In genomic region chr3:43737001-43737440, GRCh38 we compare ENCODE assay signal across 17 cellular contexts. TPM values are rescaled to one million over a fixed set of nuclear protein-coding genes. Genes with fewer than 3 reads are reported as not detected.
DNase-seq lines count a peak whose midpoint lies in the region; ATAC-seq, FAIRE-seq and TF ChIP-seq lines count a peak whose summit lies in the region.
"Had no signal": no experiment of that assay in that cellular context is flagged by ENCODE, and none has a peak within 500 bp of the region (broad histone marks: within the 10 kb centered on the region; RNA-seq: fewer than 3 reads in every experiment).

No MANE protein-coding gene starts in this region.

- H3K4ac ChIP-seq in IMR-90 (ENCODE audit: low read depth, low read length) = peak overlapping the region; percentile 78

- H3K27ac ChIP-seq in IMR-90 (ENCODE audit: insufficient read depth, low read length) (peak overlapping the region; percentile 94), small intestine (ENCODE audit: low read depth in 1 of 2, low read length in 1 of 2) (peak overlapping the region; percentile 36 to 82)

- H3K27me3 ChIP-seq in IMR-90 (ENCODE audit: control insufficient read depth, insufficient read depth, low read length) (no peaks in the 10 kb centered on the region), small intestine (ENCODE audit: control insufficient read depth in 2 of 2, insufficient read depth in 2 of 2, low read length in 2 of 2) (no peaks in the 10 kb centered on the region)

- no peaks in the 10 kb centered on the region for H3K9me3 Mint-ChIP-seq in Calu3 (ENCODE audit: low read depth, unreplicated experiment)
- H3K9me3 Mint-ChIP-seq: activated naive CD4-positive, alpha-beta T cell treated with anti-CD3 and anti-CD28 coated beads, Interleukin-2, amount 50 U/mL, for 24 hours; CD14-positive monocyte; naive thymus-derived CD4-positive, alpha-beta T cell had no signal

- no peak for TF ChIP-seq RAD21 in IMR-90 (IDR thresholded peaks at IDR 0.05; ENCODE audit: low read length)

- H3K9ac ChIP-seq in IMR-90 (ENCODE audit: low read depth, low read length) = no peak overlapping the region

- H3K4me1 ChIP-seq in IMR-90 (ENCODE audit: control insufficient read depth, insufficient read depth, low read length) (peaks cover 35% of the 10 kb centered on the region), small intestine (ENCODE audit: control insufficient read depth in 2 of 2, insufficient read depth in 1 of 2, low read depth in 1 of 2, low read length in 1 of 2) (peaks cover 0 to 6% of the 10 kb centered on the region in 2 donors)

- peak overlapping the region; percentile 68; the same call in 2 of the 3 replicates for H2BK15ac ChIP-seq in IMR-90 (ENCODE audit: low read depth, low read length)

- H3K4me2 ChIP-seq in IMR-90 (ENCODE audit: low read depth, low read length) = peak overlapping the region; percentile 14; the same call in 1 of the 2 replicates
- H3K4me2 ChIP-seq: smooth muscle cell had no signal

- no peak overlapping the region for H3K4me3 Mint-ChIP-seq in Calu3 (ENCODE audit: low read depth, unreplicated experiment)
- H3K4me3 Mint-ChIP-seq: activated naive CD4-positive, alpha-beta T cell treated with anti-CD3 and anti-CD28 coated beads, Interleukin-2, amount 50 U/mL, for 24 hours; CD14-positive monocyte; naive thymus-derived CD4-positive, alpha-beta T cell had no signal

- H3K4me1 Mint-ChIP-seq in Calu3 (ENCODE audit: low read depth, unreplicated experiment) = no peaks in the 10 kb centered on the region
- H3K4me1 Mint-ChIP-seq: activated naive CD4-positive, alpha-beta T cell treated with anti-CD3 and anti-CD28 coated beads, Interleukin-2, amount 50 U/mL, for 24 hours; CD14-positive monocyte; naive thymus-derived CD4-positive, alpha-beta T cell had no signal

- BruUV-seq in Calu3 (replicated peaks; lab: Mats Ljungman, UMichigan) = no TSS peak
- no TSS peak for BruUV-seq in IMR-90 (replicated peaks; lab: Mats Ljungman, UMichigan)

- peak overlapping the region; percentile 24 to 76; a peak in 3 of 4 replicates for H4K8ac ChIP-seq in IMR-90 (ENCODE audit: low read depth in 2 of 2, low read length in 2 of 2)

- dilution Hi-C loops in IMR-90 (cut with HindIII; ENCODE audit: low sequenced_read_pairs, unreplicated experiment) = no loop called here

- FAIRE-seq in small intestine (lab: Jason Lieb, UNC) = no peak
- FAIRE-seq: GM18507, kidney had no signal

- H4K91ac ChIP-seq in IMR-90 (ENCODE audit: insufficient read depth, low read depth, low read length) = peak overlapping the region; percentile 88

- 0 out of 2 replicates have a peak overlapping the region, but pooled peaks have one; percentile 49 for H3K23ac ChIP-seq in IMR-90 (ENCODE audit: low read depth, low read length)

- POLR2A ChIA-PET in IMR-90 (lab: Charles Lee; ENCODE audit: unreplicated experiment) = no interaction called here

- H3K4me3 ChIP-seq in IMR-90 (ENCODE audit: insufficient read depth, low read depth, low read length) = no peak overlapping the region
- no peak overlapping the region for H3K4me3 ChIP-seq in small intestine (ENCODE audit: low read depth in 1 of 2, low read length in 2 of 2)
- H3K4me3 ChIP-seq: smooth muscle cell had no signal

- H3K27ac Mint-ChIP-seq in Calu3 (ENCODE audit: unreplicated experiment) = peak overlapping the region; percentile 47
- H3K27ac Mint-ChIP-seq: activated naive CD4-positive, alpha-beta T cell treated with anti-CD3 and anti-CD28 coated beads, Interleukin-2, amount 50 U/mL, for 24 hours; naive thymus-derived CD4-positive, alpha-beta T cell had no signal

- peak overlapping the region; percentile 14 for H4K5ac ChIP-seq in IMR-90 (ENCODE audit: low read depth, low read length)

- no peaks in the 10 kb centered on the region for H4K20me1 ChIP-seq in IMR-90 (ENCODE audit: insufficient read depth, low read length)

- H2AK5ac ChIP-seq in IMR-90 (ENCODE audit: low read depth, low read length) = peak overlapping the region; percentile 62; the same call in 1 of the 2 replicates

- 0 out of 4 replicates have a peak, but pooled peaks cover 0 to 6% of the 10 kb centered on the region in 2 experiments for H3K79me1 ChIP-seq in IMR-90 (ENCODE audit: low read depth in 1 of 2, low read length in 2 of 2)

- intact Hi-C loops in Calu3 (cut with micrococcal nuclease; ENCODE audit: unreplicated experiment) = no loop called here
- intact Hi-C loops in IMR-90 (cut with micrococcal nuclease) = no loop called here

- H2BK20ac ChIP-seq in IMR-90 (ENCODE audit: low read depth, low read length) = peak overlapping the region; percentile 82

- no peak for DNase-seq in Calu3
- no peak for DNase-seq in IMR-90
- peak; percentile 60 for DNase-seq in islet precursor cell
- peak; percentile 89 for DNase-seq in small intestine
- no peak for DNase-seq in G401 (ENCODE audit: low spot score)
- DNase-seq in HuH-7.5 (ENCODE audit: low spot score) = no peak
- DNase-seq: cortex of kidney; Kasumi-1; kidney; naive thymus-derived CD4-positive, alpha-beta T cell; NCI-H187 treated with DMSO at 0.1 percent for 48 hours; stimulated activated CD4-positive, alpha-beta T cell treated with anti-CD3 and anti-CD28 coated beads, Interleukin-2, amount 100 ng/mL, for 24 hours had no signal

- peak overlapping the region; percentile 85 for H2BK120ac ChIP-seq in IMR-90 (ENCODE audit: low read depth, low read length)

- peak overlapping the region; percentile 5; the same call in 1 of the 2 replicates for H3K56ac ChIP-seq in IMR-90 (ENCODE audit: extremely low read depth, insufficient read depth, low read length)

- peak overlapping the region; percentile 68 for H2AFZ ChIP-seq in IMR-90 (replicated peaks; ENCODE audit: low read length, poor library complexity)

- H3K14ac ChIP-seq in IMR-90 (replicated peaks; ENCODE audit: low read depth, low read length) = peak overlapping the region; percentile 80

- CTCF ChIA-PET in Calu3 (lab: Charles Lee) (no interaction called here), IMR-90 (lab: Yijun Ruan, JAX) (interaction anchor here (0.6 to 0.8 kb wide), 2 partner anchors 134 to 184 kb away, joined by 3 read pairs; no protein-coding TSS in a partner anchor)

- no CpG with 5 or more reads among the region's 4 CpGs for WGBS in IMR-90 (ENCODE audit: extremely low coverage in 2 of 2, insufficient read length in 1 of 2), 2 experiments
- WGBS in small intestine, 3 donors = 9 to 45% (median 38%) methylated on average over 4 of the region's 4 CpGs

- TF ChIP-seq CTCF in Calu3 (IDR thresholded peaks at IDR 0.05; ENCODE audit: unreplicated experiment) = no peak
- no peak for TF ChIP-seq CTCF in IMR-90 (conservative IDR thresholded peaks at IDR 0.05; ENCODE audit: low read depth, low read length)

- no peaks in the 10 kb centered on the region for H3K27me3 Mint-ChIP-seq in Calu3 (ENCODE audit: unreplicated experiment)
- H3K27me3 Mint-ChIP-seq: activated naive CD4-positive, alpha-beta T cell treated with anti-CD3 and anti-CD28 coated beads, Interleukin-2, amount 50 U/mL, for 24 hours; naive thymus-derived CD4-positive, alpha-beta T cell had no signal

- H3K9me3 ChIP-seq in IMR-90 (ENCODE audit: control insufficient read depth, insufficient read depth, low read length) (no peaks in the 10 kb centered on the region; the same call in 1 of the 2 replicates), small intestine (ENCODE audit: control insufficient read depth, low read depth) (no peaks in the 10 kb centered on the region)

- H3K36me3 ChIP-seq in IMR-90 (ENCODE audit: control insufficient read depth, insufficient read depth, low read length) (peaks cover 7% of the 10 kb centered on the region; the same call in 1 of the 2 replicates), small intestine (ENCODE audit: control insufficient read depth in 2 of 2, insufficient read depth in 2 of 2, low read length in 2 of 2) (peaks cover 0 to 3% of the 10 kb centered on the region in 2 donors)

- no peaks in the 10 kb centered on the region for H3K36me3 Mint-ChIP-seq in Calu3 (ENCODE audit: insufficient read depth, unreplicated experiment)

- H3K9me1 ChIP-seq in IMR-90 (ENCODE audit: insufficient read depth, low read length) = peaks cover 29% of the 10 kb centered on the region

- peak overlapping the region; percentile 44 for H2AK9ac ChIP-seq in IMR-90 (replicated peaks; ENCODE audit: low read depth, low read length, poor library complexity)

- peak overlapping the region; percentile 35 for H3K18ac ChIP-seq in IMR-90 (ENCODE audit: low read depth, low read length)

- in situ Hi-C loops in IMR-90 (cut with MboI; ENCODE audit: low sequenced_read_pairs) (no loop called here), G401 (cut with HindIII; ENCODE audit: low sequenced_read_pairs) (no loop called here)

- no peak for TF ChIP-seq POLR2A in IMR-90 (IDR thresholded peaks at IDR 0.05; ENCODE audit: low read depth, low read length)

- peak overlapping the region; percentile 74 for H2BK5ac ChIP-seq in IMR-90 (ENCODE audit: low read depth, low read length, poor library complexity, severe bottlenecking)

- ATAC-seq in IMR-90 (ENCODE audit: low read depth) = peak; percentile 24
- no peak for ATAC-seq in HG02678 (IDR thresholded peaks at IDR 0.05; ENCODE audit: unreplicated experiment)
- ATAC-seq: naive thymus-derived CD4-positive, alpha-beta T cell had no signal

TF ChIP-seq in IMR-90, 13 proteins besides CTCF, POLR2A, EP300 and RAD21 (continues in another document):
- no peak for TF ChIP-seq NFE2L2 (IDR thresholded peaks at IDR 0.05; ENCODE audit: low read depth, low read length)
- no peak for TF ChIP-seq BHLHE40 (IDR thresholded peaks at IDR 0.05; ENCODE audit: low read depth, low read length)
- TF ChIP-seq USF2 (IDR thresholded peaks at IDR 0.05; ENCODE audit: low read depth, low read length) = no peak
- TF ChIP-seq SMC3 (IDR thresholded peaks at IDR 0.05; ENCODE audit: low read depth, low read length) = no peak
- no peak for TF ChIP-seq CHD1 (IDR thresholded peaks at IDR 0.05; ENCODE audit: low read depth, low read length)

RNA-seq across cellular contexts. Expression of gene ABHD5, which starts 46.3 kb away (rescaled TPM):
- total RNA-seq in Calu3 (2022) = 17.2 and 20.3 TPM in 2 replicates
- total RNA-seq in IMR-90 (2012; rRNA removed) = 33.2 and 33.6 TPM in 2 replicates
- 13.8 and 15.8 TPM in 2 replicates for polyA plus RNA-seq in IMR-90 (2012; rRNA removed)
- 5.6 and 6.0 TPM in 2 replicates for polyA plus RNA-seq in IMR-90 (2012; cell fraction: cytosol; rRNA removed)
- polyA plus RNA-seq in IMR-90 (2012; cell fraction: nucleus; rRNA removed; ENCODE audit: low replicate concordance) = 3.3 and 26.7 TPM in 2 replicates
- 10 to 100 TPM; 13.8 to 30.0 (median 27.8) TPM for polyA plus RNA-seq in small intestine
- total RNA-seq in G401 (2014; rRNA removed; shearing (Covaris generic)) = 20.9 and 25.3 TPM in 2 replicates

Comparison
In these comparisons a context has a peak if more than half of its experiments do, and no peak if none do; other contexts are left out.
1. DNase-seq: peak in islet precursor cell (single experiment) and small intestine (single experiment); none in Calu3 (single experiment), IMR-90 (single experiment), G401 (single experiment) and HuH-7.5 (single experiment).